In genomic region chr3:187943677-187944390, GRCh38 we compare ENCODE assay signal across 1 cellular context.
TF ChIP-seq lines count a peak whose summit lies in the region.

No MANE protein-coding gene starts in this region.

TF ChIP-seq in SK-N-SH treated with all-trans-retinoic acid at 6 μM for 48 hours, 23 proteins besides CTCF, POLR2A, EP300 and RAD21 (continued from another document):
- TF ChIP-seq TSHZ2 (CRISPR knock-in tag; IDR thresholded peaks at IDR 0.05) (no peak), CREB5 (CRISPR knock-in tag; IDR thresholded peaks at IDR 0.05; ENCODE audit: low read depth) (no peak)
